Comparison of ENCODE assay signal across 1 cellular context in genomic region chr16:87278191-87279093, GRCh38.
TF ChIP-seq lines count a peak whose summit lies in the region.

No MANE protein-coding gene starts in this region.

TF ChIP-seq in HepG2, 621 proteins besides CTCF, POLR2A, EP300 and RAD21 (continued from another document and continues in another):
- no peak for TF ChIP-seq GMEB1 (CRISPR knock-in tag; IDR thresholded peaks at IDR 0.05; ENCODE audit: borderline replicate concordance)
- no peak for TF ChIP-seq MAZ (IDR thresholded peaks at IDR 0.05; ENCODE audit: borderline replicate concordance, low read depth, low read length)
- no peak for TF ChIP-seq MAZ (CRISPR knock-in tag; IDR thresholded peaks at IDR 0.05; ENCODE audit: low read depth)
- TF ChIP-seq ZNF20 (CRISPR knock-in tag; IDR thresholded peaks at IDR 0.05): no peak
- no peak for TF ChIP-seq SIX1 (CRISPR knock-in tag; IDR thresholded peaks at IDR 0.05; ENCODE audit: borderline replicate concordance)
- 0 out of 2 replicates have a peak, but pooled peaks have one; percentile 35 for TF ChIP-seq ZNF280D (CRISPR knock-in tag; IDR thresholded peaks at IDR 0.05)
- no peak for TF ChIP-seq PHF5A (CRISPR knock-in tag; IDR thresholded peaks at IDR 0.05; ENCODE audit: low read depth, unreplicated experiment)
- no peak for TF ChIP-seq HHEX (CRISPR knock-in tag; IDR thresholded peaks at IDR 0.05)
- no peak for TF ChIP-seq BCLAF1 (IDR thresholded peaks at IDR 0.05)
- 0 out of 2 replicates have a peak, but pooled peaks have one; percentile 43 for TF ChIP-seq HBP1 (CRISPR knock-in tag; IDR thresholded peaks at IDR 0.05; ENCODE audit: low read depth)
- TF ChIP-seq CENPBD1 (CRISPR knock-in tag; IDR thresholded peaks at IDR 0.05; ENCODE audit: borderline replicate concordance, low read depth): no peak
- no peak for TF ChIP-seq HINFP (CRISPR knock-in tag; IDR thresholded peaks at IDR 0.05; ENCODE audit: low read depth)
- TF ChIP-seq ZC3H4 (CRISPR knock-in tag; IDR thresholded peaks at IDR 0.05; ENCODE audit: borderline replicate concordance): no peak
- TF ChIP-seq ZNF792 (CRISPR knock-in tag; IDR thresholded peaks at IDR 0.05): no peak
- TF ChIP-seq CBX2 (IDR thresholded peaks at IDR 0.05; ENCODE audit: low read depth, low read length): no peak
- TF ChIP-seq CBX2 (CRISPR knock-in tag; IDR thresholded peaks at IDR 0.05; ENCODE audit: low read depth): no peak
- no peak for TF ChIP-seq NFE2 (CRISPR knock-in tag; IDR thresholded peaks at IDR 0.05)
- peak; percentile 72 for TF ChIP-seq ZNF331 (CRISPR knock-in tag; IDR thresholded peaks at IDR 0.05)
- TF ChIP-seq ZNF580 (CRISPR knock-in tag; IDR thresholded peaks at IDR 0.05; ENCODE audit: borderline replicate concordance, low read depth): peak; percentile 72; the same call in 1 of the 2 replicates
- TF ChIP-seq KDM1A (CRISPR knock-in tag; IDR thresholded peaks at IDR 0.05): no peak
- peak; percentile 52; the same call in 1 of the 2 replicates for TF ChIP-seq SALL1 (CRISPR knock-in tag; IDR thresholded peaks at IDR 0.05)
- no peak for TF ChIP-seq TCF12 (IDR thresholded peaks at IDR 0.05)
- no peak for TF ChIP-seq TCF12 (CRISPR knock-in tag; IDR thresholded peaks at IDR 0.05)
- TF ChIP-seq RFX1 (IDR thresholded peaks at IDR 0.05): no peak
- peak; percentile 37; the same call in 1 of the 2 replicates for TF ChIP-seq MIER3 (CRISPR knock-in tag; IDR thresholded peaks at IDR 0.05; ENCODE audit: borderline replicate concordance)
- no peak for TF ChIP-seq ZBTB10 (CRISPR knock-in tag; IDR thresholded peaks at IDR 0.05; ENCODE audit: borderline replicate concordance)
- no peak for TF ChIP-seq ZNF713 (CRISPR knock-in tag; IDR thresholded peaks at IDR 0.05)
- TF ChIP-seq PAWR (CRISPR knock-in tag; IDR thresholded peaks at IDR 0.05; ENCODE audit: borderline replicate concordance): no peak
- TF ChIP-seq ZNF44 (CRISPR knock-in tag; IDR thresholded peaks at IDR 0.05): no peak
- TF ChIP-seq ZNF510 (CRISPR knock-in tag; IDR thresholded peaks at IDR 0.05; ENCODE audit: low read depth): no peak
- TF ChIP-seq ZNF317 (CRISPR knock-in tag; IDR thresholded peaks at IDR 0.05): no peak
- TF ChIP-seq ZNF24 (IDR thresholded peaks at IDR 0.05): no peak
- no peak for TF ChIP-seq CCDC6 (CRISPR knock-in tag; IDR thresholded peaks at IDR 0.05)
- no peak for TF ChIP-seq RBM22 (optimal IDR thresholded peaks at IDR 0.05; ENCODE audit: low read length)
- TF ChIP-seq AHR (CRISPR knock-in tag; IDR thresholded peaks at IDR 0.05): no peak
- no peak for TF ChIP-seq ISL2 (CRISPR knock-in tag; IDR thresholded peaks at IDR 0.05)
- TF ChIP-seq BHLHE40 (IDR thresholded peaks at IDR 0.05; ENCODE audit: low read length): no peak
- peak; percentile 66; the same call in 1 of the 2 replicates for TF ChIP-seq ZFP91 (CRISPR knock-in tag; IDR thresholded peaks at IDR 0.05; ENCODE audit: borderline replicate concordance)
- no peak for TF ChIP-seq MYNN (CRISPR knock-in tag; IDR thresholded peaks at IDR 0.05; ENCODE audit: low read depth)
- no peak for TF ChIP-seq ZNF446 (CRISPR knock-in tag; IDR thresholded peaks at IDR 0.05)
- peak; percentile 52; the same call in 1 of the 2 replicates for TF ChIP-seq KDM5B (CRISPR knock-in tag; IDR thresholded peaks at IDR 0.05; ENCODE audit: borderline replicate concordance)
- no peak for TF ChIP-seq JUN (CRISPR knock-in tag; IDR thresholded peaks at IDR 0.05)
- 0 out of 2 replicates have a peak, but pooled peaks have one; percentile 25 for TF ChIP-seq HOXA3 (CRISPR knock-in tag; IDR thresholded peaks at IDR 0.05)
- no peak for TF ChIP-seq ZEB1 (IDR thresholded peaks at IDR 0.05; ENCODE audit: insufficient replicate concordance, low read depth)
- TF ChIP-seq ARID5B (CRISPR knock-in tag; IDR thresholded peaks at IDR 0.05): no peak
- TF ChIP-seq POLR2AphosphoS2 (IDR thresholded peaks at IDR 0.05; ENCODE audit: low read depth, low read length): no peak
- TF ChIP-seq CCAR2 (optimal IDR thresholded peaks at IDR 0.05; ENCODE audit: low read depth, low read length): no peak
